12 cellular contexts compared by ENCODE assay signal in genomic region chr19:38812004-38812840, GRCh38. TPM values are rescaled to one million over a fixed set of nuclear protein-coding genes. Genes with fewer than 3 reads are reported as not detected.
DNase-seq lines count a peak whose midpoint lies in the region; TF ChIP-seq lines count a peak whose summit lies in the region.
"Had no signal": no experiment of that assay in that cellular context is flagged by ENCODE, and none has a peak within 500 bp of the region (broad histone marks: within the 10 kb centered on the region; RNA-seq: fewer than 3 reads in every experiment).

No MANE protein-coding gene starts in this region.

- H3K36me3 ChIP-seq in muscle layer of duodenum (ENCODE audit: control insufficient read depth in 1 of 2, insufficient read depth in 2 of 2, low read length in 2 of 2) (peaks cover 7 to 23% of the 10 kb centered on the region in 2 donors), sigmoid colon (peaks cover 16 to 26% (median 23%) of the 10 kb centered on the region in 4 donors)

- H3K27ac ChIP-seq in muscle layer of duodenum (ENCODE audit: low read length) (peak overlapping the region; percentile 85), sigmoid colon (peak overlapping the region in 1 of 4 donors; percentile 7)
- H3K27ac ChIP-seq: parathyroid adenoma had no signal

- DNase-seq in HuH-7 (ENCODE audit: low spot score) (peak; percentile 12), NK-92 (lab: John Stamatoyannopoulos, UW; ENCODE audit: unreplicated experiment) (no peak), sigmoid colon (no peak)
- DNase-seq: activated CD4-positive, alpha-beta T cell treated with anti-CD3 and anti-CD28 coated beads, Interleukin-2, amount 50 U/mL, for 4 hours; activated gamma-delta T cell; head of caudate nucleus; NCI-H1417; NCI-H510A treated with DMSO at 0.1 percent for 48 hours; T-helper 2 cell had no signal

- H3K27me3 ChIP-seq in muscle layer of duodenum (ENCODE audit: low read depth, low read length) (no peaks in the 10 kb centered on the region), sigmoid colon (no peaks in the 10 kb centered on the region)

- peak overlapping the region in 1 of 2 donors; percentile 56 for H3K4me3 ChIP-seq in muscle layer of duodenum (ENCODE audit: low read depth in 1 of 2, low read length in 2 of 2)
- peak overlapping the region in 1 of 4 donors; percentile 18 for H3K4me3 ChIP-seq in sigmoid colon

- intact Hi-C loops in sigmoid colon (cut with DNase I): no loop called here

- TF ChIP-seq EP300 in sigmoid colon (IDR thresholded peaks at IDR 0.05): no peak

- TF ChIP-seq CTCF in sigmoid colon (IDR thresholded peaks at IDR 0.05): no peak

- H3K4me1 ChIP-seq in muscle layer of duodenum (ENCODE audit: control insufficient read depth in 1 of 2, insufficient read depth in 2 of 2, low read length in 2 of 2) (no peaks in the 10 kb centered on the region), sigmoid colon (no peaks in the 10 kb centered on the region)
- H3K4me1 ChIP-seq: parathyroid adenoma had no signal

- 13 to 59% methylated on average over 18 of the region's 18 CpGs for WGBS in sigmoid colon, 2 donors

- H3K9me3 ChIP-seq in muscle layer of duodenum (ENCODE audit: control insufficient read depth in 1 of 2, low read length in 2 of 2) (no peaks in the 10 kb centered on the region), sigmoid colon (no peaks in the 10 kb centered on the region)

- no peak for TF ChIP-seq POLR2A in sigmoid colon (IDR thresholded peaks at IDR 0.05)

RNA-seq across cellular contexts. Expression of gene LGALS4, which starts 0.5 kb away (rescaled TPM):
- total RNA-seq in sigmoid colon: 10 to 100 TPM in 1 of 4 donors, 1 to 10 TPM in 2, under 1 TPM in 1; 0.33 to 13.2 (median 4.4) TPM
- 1,000 to 10,000 TPM; 2,620 to 9,832 (median 7,672) TPM for polyA plus RNA-seq in sigmoid colon

RNA-seq across cellular contexts. Expression of gene ECH1, which starts 19.4 kb away (rescaled TPM):
- 100 to 1,000 TPM in 3 of 4 donors, 10 to 100 TPM in 1; 99.5 to 149 (median 120) TPM for total RNA-seq in sigmoid colon
- polyA plus RNA-seq in sigmoid colon: 100 to 1,000 TPM; 348 to 548 (median 422) TPM

RNA-seq across cellular contexts. Expression of gene LGALS7B, which starts 23.2 kb away (rescaled TPM):
- 1 to 10 TPM in 1 of 4 donors, not detected in 3; 3.0 TPM for total RNA-seq in sigmoid colon
- polyA plus RNA-seq in sigmoid colon: 1 to 10 TPM in 1 of 3 donors, not detected in 2; 1.2 TPM
- polyA plus RNA-seq: BJ had no signal

RNA-seq across cellular contexts. Expression of gene HNRNPL, which starts 37.6 kb away (rescaled TPM):
- 100 to 1,000 TPM; 140 to 201 (median 171) TPM for total RNA-seq in sigmoid colon
- 100 to 1,000 TPM; 115 to 206 (median 129) TPM for polyA plus RNA-seq in sigmoid colon

RNA-seq across cellular contexts. Expression of gene LGALS7, which starts 38.9 kb away (rescaled TPM):
- not detected for total RNA-seq in sigmoid colon
- not detected for polyA plus RNA-seq in sigmoid colon
- polyA plus RNA-seq: BJ had no signal
